Comparison of ENCODE assay signal across 12 cellular contexts in the genomic region with DNA sequence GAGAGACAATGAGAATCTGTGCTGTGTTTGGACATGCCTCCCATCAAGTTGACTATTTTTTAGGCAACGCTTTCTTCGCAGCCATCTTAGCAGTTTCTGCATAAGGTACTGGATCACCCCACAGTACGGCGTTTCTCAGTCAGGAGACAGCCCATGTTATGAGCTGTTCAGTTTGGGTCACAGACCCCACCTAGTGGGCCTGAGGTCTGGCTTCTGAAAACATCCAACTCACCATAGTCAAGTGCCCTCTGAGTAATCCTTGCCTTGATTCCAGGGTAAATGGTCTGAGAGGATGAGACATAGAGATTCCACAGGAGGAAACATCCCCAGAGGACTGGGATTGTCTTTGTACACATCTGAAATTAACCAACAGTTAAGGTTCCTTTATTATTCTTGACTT. TPM values are rescaled to one million over a fixed set of nuclear protein-coding genes. Genes with fewer than 3 reads are reported as not detected.
"Had no signal": no experiment of that assay in that cellular context is flagged by ENCODE, and none has a peak within 500 bp of the region (broad histone marks: within the 10 kb centered on the region; RNA-seq: fewer than 3 reads in every experiment).

No MANE protein-coding gene starts in this region.

- H3K9me3 Mint-ChIP-seq: HFFc6 had no signal

- H3K36me3 ChIP-seq: HAP-1 had no signal

- H3K4me1 ChIP-seq: HAP-1 had no signal

- H3K4me1 Mint-ChIP-seq: IgD-negative memory B cell had no signal

- H3K4me3 Mint-ChIP-seq: HFFc6, IgD-negative memory B cell had no signal

- H3K36me3 Mint-ChIP-seq: IgD-negative memory B cell had no signal

- ATAC-seq: HCT116, HepG2 had no signal

- H3K4me3 ChIP-seq: GM23248, HAP-1 had no signal

- H3K27ac Mint-ChIP-seq: HFFc6, IgD-negative memory B cell had no signal

- H3K9me3 ChIP-seq: HAP-1 had no signal

- DNase-seq: GM23248, GOT3, H7, HFFc6, KBM-7 had no signal

- H3K27ac ChIP-seq: GM23248, KMS-11 had no signal

RNA-seq across cellular contexts. Expression of a gene that starts 7.2 kb away (rescaled TPM):
- total RNA-seq: GM23248, H4, H7, HepG2, HFFc6, HT-29 had no signal
- polyA plus RNA-seq: GM23248, HepG2, IgD-negative memory B cell had no signal
